In genomic region chr20:25205277-25206062, GRCh38 we compare ENCODE assay signal across 1 cellular context.
TF ChIP-seq lines count a peak whose summit lies in the region.

No MANE protein-coding gene starts in this region.

TF ChIP-seq in HepG2, 621 proteins besides CTCF, POLR2A, EP300 and RAD21 (continued from another document):
- TF ChIP-seq TEF (CRISPR knock-in tag; IDR thresholded peaks at IDR 0.05): no peak
- TF ChIP-seq ATF3 (CRISPR knock-in tag; IDR thresholded peaks at IDR 0.05): no peak
- no peak for TF ChIP-seq CCAR2 (optimal IDR thresholded peaks at IDR 0.05; ENCODE audit: low read depth, low read length)
- no peak for TF ChIP-seq SRY (CRISPR knock-in tag; IDR thresholded peaks at IDR 0.05)
- TF ChIP-seq RBAK (CRISPR knock-in tag; IDR thresholded peaks at IDR 0.05): no peak
- no peak for TF ChIP-seq ZNF800 (CRISPR knock-in tag; IDR thresholded peaks at IDR 0.05)
- TF ChIP-seq FIP1L1 (IDR thresholded peaks at IDR 0.05; ENCODE audit: borderline replicate concordance, insufficient read depth, low read depth, low read length): no peak
- no peak for TF ChIP-seq NFIB (CRISPR knock-in tag; IDR thresholded peaks at IDR 0.05; ENCODE audit: borderline replicate concordance)
- TF ChIP-seq ZNF430 (CRISPR knock-in tag; IDR thresholded peaks at IDR 0.05): no peak
- no peak for TF ChIP-seq JDP2 (CRISPR knock-in tag; IDR thresholded peaks at IDR 0.05; ENCODE audit: borderline replicate concordance)
- TF ChIP-seq CEBPZ (IDR thresholded peaks at IDR 0.05; ENCODE audit: low read length): no peak
- no peak for TF ChIP-seq PAX8 (CRISPR knock-in tag; IDR thresholded peaks at IDR 0.05; ENCODE audit: borderline replicate concordance)
- TF ChIP-seq FOXO4 (CRISPR knock-in tag; conservative IDR thresholded peaks at IDR 0.05): 0 out of 2 replicates have a peak, but pooled peaks have one; percentile 74
- no peak for TF ChIP-seq NFE2L2 (IDR thresholded peaks at IDR 0.05; ENCODE audit: low read length)
